ENCODE assay signal across 9 cellular contexts in genomic region chr12:121889661-121890060, GRCh38. TPM values are rescaled to one million over a fixed set of nuclear protein-coding genes. Genes with fewer than 3 reads are reported as not detected.
DNase-seq lines count a peak whose midpoint lies in the region; ATAC-seq, FAIRE-seq and TF ChIP-seq lines count a peak whose summit lies in the region.
"Not testable (repeated sequence)": the region's sequence is repeated elsewhere in the genome, so short reads cannot be mapped to it uniquely, and the experiment has no call there.
"Had no signal": no experiment of that assay in that cellular context is flagged by ENCODE, and none has a peak within 500 bp of the region (broad histone marks: within the 10 kb centered on the region; RNA-seq: fewer than 3 reads in every experiment).

No MANE protein-coding gene starts in this region.

- not testable (repeated sequence) for FAIRE-seq in small intestine (lab: Jason Lieb, UNC)

- CTCF ChIA-PET in AG04449 (lab: Yijun Ruan, JAX) = interaction anchor here (0.6 to 11.5 kb wide), 21 partner anchors 8 to 186 kb away, joined by 3 to 230 read pairs (median 4); partner anchors contain the start of genes CFAP251 and RHOF
- CTCF ChIA-PET in PC-9 (lab: Charles Lee) = interaction anchor here (0.6 to 2.3 kb wide), 2 partner anchors 95 to 207 kb away, joined by 7 to 18 read pairs; partner anchors contain the start of gene RHOF

- BruUV-seq in PC-9 (replicated peaks; lab: Mats Ljungman, UMichigan) = not testable (repeated sequence)

- H3K9me3 Mint-ChIP-seq in activated T-cell treated with anti-CD3 and anti-CD28 coated beads, Interleukin-2, amount 50 U/mL, for 72 hours = not testable (repeated sequence)

- H3F3A ChIP-seq in PC-9 (ENCODE audit: insufficient read depth, low read depth) = peaks cover 22% of the 10 kb centered on the region

- not testable (repeated sequence) for TF ChIP-seq CTCF in AG04449 (IDR thresholded peaks at IDR 0.05; ENCODE audit: insufficient read depth, low read length, missing control alignments); GM12875 (IDR thresholded peaks at IDR 0.05; ENCODE audit: borderline replicate concordance, insufficient read depth, low read depth, low read length); PC-9 (conservative IDR thresholded peaks at IDR 0.05); coronary artery (IDR thresholded peaks at IDR 0.05); left ventricle myocardium inferior (IDR thresholded peaks at IDR 0.05; ENCODE audit: borderline replicate concordance)

- H3K79me2 ChIP-seq in PC-9 (ENCODE audit: low read depth) = peaks cover 44% of the 10 kb centered on the region

- not testable (repeated sequence) for H3K27me3 Mint-ChIP-seq in activated T-cell treated with anti-CD3 and anti-CD28 coated beads, Interleukin-2, amount 50 U/mL, for 72 hours (ENCODE audit: low read depth)

- H3K4me1 ChIP-seq in PC-9 (replicated peaks; ENCODE audit: insufficient read depth) = peaks cover 28% of the 10 kb centered on the region
- peaks cover 46% of the 10 kb centered on the region for H3K4me1 ChIP-seq in left ventricle myocardium inferior
- not testable (repeated sequence) for H3K4me1 ChIP-seq in small intestine (ENCODE audit: control insufficient read depth in 2 of 2, insufficient read depth in 1 of 2, low read depth in 1 of 2, low read length in 1 of 2)

- H3K27me3 ChIP-seq in PC-9 (ENCODE audit: insufficient read depth, low read depth); left ventricle myocardium inferior (ENCODE audit: low read depth); small intestine (ENCODE audit: control insufficient read depth in 2 of 2, insufficient read depth in 2 of 2, low read length in 2 of 2): not testable (repeated sequence)

- H3K9me3 ChIP-seq in PC-9 (ENCODE audit: insufficient read depth, low read depth); left ventricle myocardium inferior (replicated peaks); small intestine (ENCODE audit: control insufficient read depth, low read depth): not testable (repeated sequence)

- not testable (repeated sequence) for H4K20me1 ChIP-seq in PC-9 (ENCODE audit: insufficient read depth)

- peak overlapping the region; percentile 94 to 97 for H3K4me3 Mint-ChIP-seq in activated T-cell treated with anti-CD3 and anti-CD28 coated beads, Interleukin-2, amount 50 U/mL, for 72 hours

- H3K36me3 ChIP-seq in PC-9 (ENCODE audit: low read depth); small intestine (ENCODE audit: control insufficient read depth in 2 of 2, insufficient read depth in 2 of 2, low read length in 2 of 2): not testable (repeated sequence)
- peaks cover 11% of the 10 kb centered on the region for H3K36me3 ChIP-seq in left ventricle myocardium inferior

- intact Hi-C loops in PC-9 (cut with micrococcal nuclease; ENCODE audit: unreplicated experiment) = loop anchor here (2.0 kb wide), 1 partner anchor 193 kb away; no protein-coding TSS in a partner anchor
- intact Hi-C loops in left ventricle myocardium inferior (cut with micrococcal nuclease) = not testable (repeated sequence)

- H2AFZ ChIP-seq in PC-9 = not testable (repeated sequence)

- POLR2A ChIA-PET in AG04449 (lab: Yijun Ruan, JAX) (interaction anchor here (0.5 to 2.7 kb wide), 3 partner anchors 87 to 171 kb away, joined by 3 to 12 read pairs (median 8); no protein-coding TSS in a partner anchor), PC-9 (lab: Charles Lee; ENCODE audit: unreplicated experiment) (interaction anchor here (0.6 kb wide), 1 partner anchor 44 kb away, joined by 3 read pairs; no protein-coding TSS in a partner anchor)

- peaks cover 39% of the 10 kb centered on the region for H3K4me1 Mint-ChIP-seq in activated T-cell treated with anti-CD3 and anti-CD28 coated beads, Interleukin-2, amount 50 U/mL, for 72 hours (ENCODE audit: low read depth)

- H3K27ac ChIP-seq in PC-9 = peak overlapping the region; percentile 72
- peak overlapping the region; percentile 88 to 90 for H3K27ac ChIP-seq in coronary artery
- not testable (repeated sequence) for H3K27ac ChIP-seq in left ventricle myocardium inferior (replicated peaks); small intestine (ENCODE audit: low read depth in 1 of 2, low read length in 1 of 2)

- not testable (repeated sequence) for H3K36me3 Mint-ChIP-seq in activated T-cell treated with anti-CD3 and anti-CD28 coated beads, Interleukin-2, amount 50 U/mL, for 72 hours (ENCODE audit: insufficient read depth in 2 of 2)

- H3K9me2 ChIP-seq in PC-9 (ENCODE audit: insufficient read depth) = not testable (repeated sequence)

- H3K4me3 ChIP-seq in AG04449 (ENCODE audit: low read depth, low read length) (peak overlapping the region; percentile 99), GM12875 (ENCODE audit: low read depth, low read length) (peak overlapping the region; percentile 69), PC-9 (peak overlapping the region; percentile 73), coronary artery (peak overlapping the region; percentile 81), left ventricle myocardium inferior (peak overlapping the region; percentile 90), small intestine (ENCODE audit: low read depth in 1 of 2, low read length in 2 of 2) (peak overlapping the region; percentile 69 to 94)

- 46 to 51% (median 49%) methylated on average over 6 of the region's 6 CpGs for WGBS in small intestine, 3 donors

- DNase-seq in AG04449 (ENCODE audit: low read depth, low spot score); PC-9; activated T-cell treated with anti-CD3 and anti-CD28 coated beads, Interleukin-2, amount 50 U/mL, for 72 hours; coronary artery (ENCODE audit: low spot score); left ventricle myocardium inferior; small intestine: not testable (repeated sequence)
- peak; percentile 12 for DNase-seq in myocyte (ENCODE audit: low read depth)

- ATAC-seq in activated T-cell treated with anti-CD3 and anti-CD28 coated beads, Interleukin-2, amount 50 U/mL, for 72 hours (replicated peaks in 1 of 2) = not testable (repeated sequence)

- H3K4me2 ChIP-seq in PC-9 = peak overlapping the region; percentile 90

- H3K27ac Mint-ChIP-seq in activated T-cell treated with anti-CD3 and anti-CD28 coated beads, Interleukin-2, amount 50 U/mL, for 72 hours = peak overlapping the region; percentile 93

RNA-seq across cellular contexts. Expression of gene PSMD9, which starts 1.1 kb away (rescaled TPM):
- 64.8 and 76.6 TPM in 2 replicates for total RNA-seq in PC-9 (2021)
- 10 to 100 TPM; 56.9 to 85.7 TPM for total RNA-seq in activated T-cell treated with anti-CD3 and anti-CD28 coated beads, Interleukin-2, amount 50 U/mL, for 72 hours
- total RNA-seq in left ventricle myocardium inferior = 28.1 TPM
- 86.5 and 98.8 TPM in 2 replicates for total RNA-seq in myocyte
- polyA plus RNA-seq in myocyte (2012) = 108 TPM
- 100 to 1,000 TPM in 1 of 3 donors, 10 to 100 TPM in 2; 80.5 to 123 (median 97.5) TPM for polyA plus RNA-seq in small intestine

RNA-seq across cellular contexts. Expression of gene CFAP251, which starts 28.7 kb away (rescaled TPM):
- total RNA-seq in PC-9 (2021) (3.7 and 4.3 TPM in 2 replicates), left ventricle myocardium inferior (0.91 TPM), myocyte (0.99 and 2.5 TPM in 2 replicates)
- 1 to 10 TPM in 1 of 2 donors, under 1 TPM in 1; 0.70 to 1.6 TPM for total RNA-seq in activated T-cell treated with anti-CD3 and anti-CD28 coated beads, Interleukin-2, amount 50 U/mL, for 72 hours
- polyA plus RNA-seq in myocyte (2012) = 2.1 TPM
- polyA plus RNA-seq in small intestine = under 1 TPM in 2 of 3 donors, not detected in 1; 0.34 to 0.67 TPM

RNA-seq across cellular contexts. Expression of gene HPD, which starts 31.0 kb away (rescaled TPM):
- 0.35 and 0.92 TPM in 2 replicates for total RNA-seq in PC-9 (2021)
- not detected for total RNA-seq in activated T-cell treated with anti-CD3 and anti-CD28 coated beads, Interleukin-2, amount 50 U/mL, for 72 hours
- total RNA-seq in left ventricle myocardium inferior = 1.3 TPM
- total RNA-seq in myocyte = 0.13 TPM in 1 of 2 replicates, not detected in the other
- polyA plus RNA-seq in myocyte (2012) = 0.20 TPM
- polyA plus RNA-seq in small intestine = under 1 TPM in 1 of 3 donors, not detected in 2; 0.78 TPM
- total RNA-seq: T-helper 2 cell treated with Interferon-gamma antibody and Interleukin-4, amounts not matched to agents 100 ng/mL and 5 ng/mL, for 36 hours had no signal
